ENCODE assay signal across 6 cellular contexts in the genomic region with DNA sequence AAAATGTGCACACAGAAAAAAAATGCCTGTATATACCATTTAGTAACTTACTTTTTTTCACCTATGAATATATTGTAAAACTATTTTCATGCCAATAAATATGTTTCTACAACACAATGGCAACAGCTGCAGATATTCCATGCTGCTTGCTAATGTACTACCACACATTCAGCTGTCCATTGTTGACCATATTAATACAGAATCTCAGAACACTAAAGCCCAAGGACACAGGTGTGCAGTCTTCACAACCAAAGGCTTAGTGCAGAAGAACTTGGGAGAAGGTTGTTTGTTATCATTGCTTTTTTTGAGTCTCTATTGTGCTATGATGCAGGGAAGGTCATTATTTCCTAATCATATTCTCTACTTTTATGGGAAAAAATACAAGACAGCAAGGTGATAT.
"Had no signal": no experiment of that assay in that cellular context is flagged by ENCODE, and none has a peak within 500 bp of the region (broad histone marks: within the 10 kb centered on the region; RNA-seq: fewer than 3 reads in every experiment).

No MANE protein-coding gene starts in this region.

- DNase-seq: GM23248, GOT3, H9, HCEC 1CT, IMR-90 had no signal

- H2AFZ ChIP-seq: GM23248 had no signal

- H3K27ac Mint-ChIP-seq: H9 had no signal

- H3K9me3 Mint-ChIP-seq: H9 had no signal

- H3K4me3 Mint-ChIP-seq: H9 had no signal

- H3K9ac ChIP-seq: GM23248 had no signal

- H3K4me3 ChIP-seq: GM23248, K562 had no signal

- H3K27ac ChIP-seq: GM23248 had no signal
